ENCODE assay signal across 8 cellular contexts in genomic region chr1:19010995-19011696, GRCh38.
DNase-seq lines count a peak whose midpoint lies in the region; ATAC-seq and TF ChIP-seq lines count a peak whose summit lies in the region.

No MANE protein-coding gene starts in this region.

- peak; percentile 68 for ATAC-seq in HG02759 (IDR thresholded peaks at IDR 0.05; ENCODE audit: unreplicated experiment)
- no peak for ATAC-seq in GM18873 (IDR thresholded peaks at IDR 0.05; ENCODE audit: low FRiP score, unreplicated experiment)
- no peak for ATAC-seq in HG03095 (IDR thresholded peaks at IDR 0.05; ENCODE audit: unreplicated experiment)

- TF ChIP-seq CTCF in AG09309 (IDR thresholded peaks at IDR 0.05; ENCODE audit: control insufficient read depth, insufficient read depth, low read depth, low read length, missing control alignments) = no peak

- DNase-seq in AG09309 (ENCODE audit: low read depth) = peak; percentile 94
- peak in 3 of 5 experiments; percentile 18 to 95 (median 75) for DNase-seq in T-helper 2 cell
- DNase-seq in astrocyte of the hippocampus (ENCODE audit: low read depth, low spot score) = peak; percentile 99
- DNase-seq in kidney glomerular epithelial cell (lab: John Stamatoyannopoulos, UW) = peak; percentile 98
- DNase-seq in stimulated activated CD4-positive, alpha-beta T cell treated with anti-CD3 and anti-CD28 coated beads, Interleukin-4, amount 100 ng/mL, for 1 hour = peak; percentile 77

- H3K4me3 ChIP-seq in AG09309 (ENCODE audit: control insufficient read depth, low read depth, low read length) = no peak overlapping the region
